Comparison of ENCODE assay signal across 12 cellular contexts in genomic region chr1:198713081-198713480, GRCh38.
A peak's percentile ranks its signal among the peaks of the same experiment; 100 is the strongest.
DNase-seq lines count a peak whose midpoint lies in the region; ATAC-seq, FAIRE-seq and TF ChIP-seq lines count a peak whose summit lies in the region.
"Had no signal": no experiment of that assay in that cellular context is flagged by ENCODE, and none has a peak within 500 bp of the region (broad histone marks: within the 10 kb centered on the region; RNA-seq: fewer than 3 reads in every experiment).

No MANE protein-coding gene starts in this region.

- H3K27ac ChIP-seq in Karpas-422 (ENCODE audit: low read length) (peak overlapping the region; percentile 35), astrocyte (ENCODE audit: low read depth, low read length) (no peak overlapping the region)
- H3K27ac ChIP-seq: vagina had no signal

- H4K20me1 ChIP-seq in Karpas-422 (ENCODE audit: insufficient read depth, low read depth, low read length) = no peaks in the 10 kb centered on the region
- H4K20me1 ChIP-seq in astrocyte (ENCODE audit: insufficient read depth, low read length) = no peaks in the 10 kb centered on the region

- H3K27me3 Mint-ChIP-seq in astrocyte (ENCODE audit: low read depth, unreplicated experiment) = no peaks in the 10 kb centered on the region
- H3K27me3 Mint-ChIP-seq in natural killer cell (ENCODE audit: low read depth in 2 of 2) = no peaks in the 10 kb centered on the region

- H3K4me1 ChIP-seq in Karpas-422 (ENCODE audit: low read length) = no peaks in the 10 kb centered on the region; the same call in 1 of the 2 replicates
- H3K4me1 ChIP-seq in astrocyte (ENCODE audit: insufficient read depth, low read length) = no peaks in the 10 kb centered on the region
- H3K4me1 ChIP-seq: vagina had no signal

- H3K9me2 ChIP-seq in Karpas-422 (replicated peaks; ENCODE audit: insufficient read depth, low read length) = no peaks in the 10 kb centered on the region

- H3K4me3 Mint-ChIP-seq in astrocyte (ENCODE audit: unreplicated experiment) (no peak overlapping the region), natural killer cell (no peak overlapping the region)

- H3K79me2 ChIP-seq in Karpas-422 (ENCODE audit: low read length) (no peaks in the 10 kb centered on the region), astrocyte (ENCODE audit: insufficient read depth, low read length) (no peaks in the 10 kb centered on the region)

- intact Hi-C loops in natural killer cell (cut with micrococcal nuclease) = loop anchor here (5.0 kb wide), 1 partner anchor 44 kb away; no protein-coding TSS in a partner anchor
- intact Hi-C loops in sciatic nerve (cut with DNase I) = no loop called here

- H3K9me3 Mint-ChIP-seq in astrocyte (ENCODE audit: unreplicated experiment) (no peaks in the 10 kb centered on the region), natural killer cell (no peaks in the 10 kb centered on the region)

- no peaks in the 10 kb centered on the region for H3K27me3 ChIP-seq in Karpas-422 (ENCODE audit: low read length)
- no peaks in the 10 kb centered on the region for H3K27me3 ChIP-seq in astrocyte (ENCODE audit: insufficient read depth, low read length)
- H3K27me3 ChIP-seq: vagina had no signal

- peak overlapping the region; percentile 38 for H3K27ac Mint-ChIP-seq in astrocyte (ENCODE audit: unreplicated experiment)
- H3K27ac Mint-ChIP-seq in natural killer cell = peak overlapping the region; percentile 82 to 84

- TF ChIP-seq CTCF in D721Med (IDR thresholded peaks at IDR 0.05; ENCODE audit: insufficient read depth, missing control alignments) = no peak
- no peak for TF ChIP-seq CTCF in astrocyte (IDR thresholded peaks at IDR 0.05; ENCODE audit: insufficient read depth, low read depth, low read length)
- TF ChIP-seq CTCF in natural killer cell (IDR thresholded peaks at IDR 0.05) = no peak

- H3K36me3 ChIP-seq in Karpas-422 (ENCODE audit: insufficient read depth, low read length) (peaks cover 86% of the 10 kb centered on the region), astrocyte (ENCODE audit: insufficient read depth, low read length) (no peaks in the 10 kb centered on the region)
- H3K36me3 ChIP-seq: vagina had no signal

- H3K36me3 Mint-ChIP-seq in astrocyte (ENCODE audit: low read depth, unreplicated experiment) = no peaks in the 10 kb centered on the region
- H3K36me3 Mint-ChIP-seq in natural killer cell = peaks cover 76% of the 10 kb centered on the region

- FAIRE-seq in D721Med (lab: Jason Lieb, UNC) (peak; percentile 53), astrocyte (lab: Jason Lieb, UNC) (peak; percentile 83)

- H2AFZ ChIP-seq in Karpas-422 (ENCODE audit: low read length) (no peak overlapping the region), astrocyte (ENCODE audit: low read depth, low read length) (no peak overlapping the region)

- H3K9ac ChIP-seq in Karpas-422 (ENCODE audit: low read length) (no peak overlapping the region), astrocyte (ENCODE audit: low read length) (no peak overlapping the region)

- in situ Hi-C loops in G401 (cut with HindIII; ENCODE audit: low sequenced_read_pairs) = no loop called here

- H3K4me2 ChIP-seq in Karpas-422 (ENCODE audit: low read depth, low read length, poor library complexity, severe bottlenecking) (no peak overlapping the region), astrocyte (ENCODE audit: low read length) (no peak overlapping the region)

- H3K4me3 ChIP-seq in Karpas-422 (ENCODE audit: low read length) (no peak overlapping the region), astrocyte (ENCODE audit: insufficient read depth, low read depth, low read length) (no peak overlapping the region)
- H3K4me3 ChIP-seq: vagina had no signal

- DNase-seq in D721Med (ENCODE audit: insufficient read length, low spot score) = no peak
- DNase-seq in Karpas-422 = no peak
- peak; percentile 27 for DNase-seq in astrocyte (ENCODE audit: low read depth)
- DNase-seq in natural killer cell = no peak
- DNase-seq in SIG-M5 treated with dmso at 0.1 percent for 504 hours (lab: John Stamatoyannopoulos, UW; ENCODE audit: unreplicated experiment) = no peak
- no peak for DNase-seq in G401 (ENCODE audit: low spot score)
- DNase-seq in sciatic nerve (ENCODE audit: low spot score) = no peak
- DNase-seq: activated gamma-delta T cell treated with Interleukin-2 at 50 U/mL for 16 hours, DND-41, hypothalamus, NCI-H2029 had no signal

- ATAC-seq in natural killer cell (no peak), sciatic nerve (no peak)

- H3K4me1 Mint-ChIP-seq in astrocyte (ENCODE audit: low read depth, unreplicated experiment) = peaks cover 16% of the 10 kb centered on the region
- peaks cover 34 to 52% of the 10 kb centered on the region in 2 donors for H3K4me1 Mint-ChIP-seq in natural killer cell

- no peaks in the 10 kb centered on the region for H3K9me3 ChIP-seq in Karpas-422 (ENCODE audit: low read length)
- H3K9me3 ChIP-seq in astrocyte (ENCODE audit: insufficient read depth, low read depth, low read length) = no peaks in the 10 kb centered on the region
- H3K9me3 ChIP-seq: vagina had no signal
